28 cellular contexts compared by ENCODE assay signal in the genomic region with DNA sequence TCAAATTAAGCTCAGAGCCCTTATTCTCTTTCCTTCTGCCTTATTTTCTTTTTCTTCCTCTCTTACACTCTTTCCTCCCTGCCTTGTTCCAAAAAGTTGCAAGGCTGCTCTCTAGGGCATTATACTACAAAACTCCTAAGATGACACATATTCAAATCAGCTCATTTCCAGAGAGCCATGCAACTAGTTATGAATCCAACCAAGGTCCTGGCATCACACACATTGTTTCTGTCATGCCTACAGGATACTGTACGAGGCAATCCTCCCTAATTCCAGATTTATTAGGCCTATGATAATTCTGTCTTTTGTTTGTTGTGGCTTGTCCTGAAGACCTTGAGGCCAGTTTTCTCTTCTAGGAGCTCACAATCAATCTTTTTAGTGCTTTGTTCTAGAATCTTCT.
"Had no signal": no experiment of that assay in that cellular context is flagged by ENCODE, and none has a peak within 500 bp of the region (broad histone marks: within the 10 kb centered on the region; RNA-seq: fewer than 3 reads in every experiment).

No MANE protein-coding gene starts in this region.

- H3K4me1 Mint-ChIP-seq: naive B cell; neural crest cell; stimulated activated naive CD8-positive, alpha-beta T cell treated with anti-CD3 and anti-CD28 coated beads, Interleukin-15, amount 100 ng/mL, for 72 hours had no signal

- H3K27me3 ChIP-seq: left lung, neutrophil, sigmoid colon, thyroid gland, vagina had no signal

- H3K36me3 ChIP-seq: heart right ventricle, left lung, neutrophil, sigmoid colon, thyroid gland, vagina had no signal

- H3K9me3 Mint-ChIP-seq: effector memory CD8-positive, alpha-beta T cell; mesothelial cell of epicardium; naive B cell; natural killer cell treated with Interleukin-12 subunit alpha and Interleukin-12 subunit beta and Interleukin-15 and Interleukin-18, amount 100 ng/mL, for 72 hours; stimulated activated naive CD8-positive, alpha-beta T cell treated with anti-CD3 and anti-CD28 coated beads, Interleukin-15, amount 100 ng/mL, for 72 hours had no signal

- ATAC-seq: effector memory CD8-positive, alpha-beta T cell; foreskin keratinocyte; heart right ventricle; left cardiac atrium; left lung; mucosa of descending colon; natural killer cell treated with Interleukin-12 subunit alpha and Interleukin-12 subunit beta and Interleukin-15 and Interleukin-18, amount 100 ng/mL, for 72 hours; psoas muscle; right cardiac atrium; stimulated activated naive CD8-positive, alpha-beta T cell treated with anti-CD3 and anti-CD28 coated beads, Interleukin-15, amount 100 ng/mL, for 72 hours had no signal

- H3K4me3 Mint-ChIP-seq: effector memory CD8-positive, alpha-beta T cell; mesothelial cell of epicardium; naive B cell; natural killer cell treated with Interleukin-12 subunit alpha and Interleukin-12 subunit beta and Interleukin-15 and Interleukin-18, amount 100 ng/mL, for 72 hours; neural crest cell; stimulated activated naive CD8-positive, alpha-beta T cell treated with anti-CD3 and anti-CD28 coated beads, Interleukin-15, amount 100 ng/mL, for 72 hours had no signal

- H3K27ac ChIP-seq: coronary artery, foreskin keratinocyte, heart right ventricle, left lung, neutrophil, psoas muscle, sigmoid colon, thyroid gland, vagina had no signal

- H3K9me3 ChIP-seq: heart right ventricle, left lung, mucosa of descending colon, neutrophil, psoas muscle, sigmoid colon, thyroid gland, vagina had no signal

- H3K27ac Mint-ChIP-seq: effector memory CD8-positive, alpha-beta T cell; mesothelial cell of epicardium; naive B cell; natural killer cell treated with Interleukin-12 subunit alpha and Interleukin-12 subunit beta and Interleukin-15 and Interleukin-18, amount 100 ng/mL, for 72 hours; stimulated activated naive CD8-positive, alpha-beta T cell treated with anti-CD3 and anti-CD28 coated beads, Interleukin-15, amount 100 ng/mL, for 72 hours had no signal

- H3K4me1 ChIP-seq: foreskin keratinocyte, heart right ventricle, psoas muscle, sigmoid colon, thyroid gland, vagina had no signal

- H3K4me3 ChIP-seq: coronary artery, heart right ventricle, left lung, mucosa of descending colon, psoas muscle, sigmoid colon, thyroid gland, vagina had no signal

- H3K36me3 Mint-ChIP-seq: mesothelial cell of epicardium; naive B cell; natural killer cell treated with Interleukin-12 subunit alpha and Interleukin-12 subunit beta and Interleukin-15 and Interleukin-18, amount 100 ng/mL, for 72 hours had no signal

- DNase-seq: dermis blood vessel endothelial cell; effector memory CD8-positive, alpha-beta T cell; erythroblast; glutamatergic neuron; heart right ventricle; hippocampal formation; left cardiac atrium; left lung; mesenchymal stem cell; mucosa of descending colon; naive B cell; psoas muscle; right cardiac atrium; sigmoid colon; small intestine; stimulated activated CD4-positive, alpha-beta T cell treated with anti-CD3 and anti-CD28 coated beads, Interleukin-15, amount 100 ng/mL, for 24 hours; stimulated activated CD4-positive, alpha-beta T cell treated with anti-CD3 and anti-CD28 coated beads, Interleukin-2, amount 100 ng/mL, for 48 hours; stimulated activated naive CD4-positive, alpha-beta T cell; stimulated activated naive CD8-positive, alpha-beta T cell treated with anti-CD3 and anti-CD28 coated beads, Interleukin-15, amount 100 ng/mL, for 72 hours; thyroid gland; trophoblast cell had no signal
